In the genomic region with DNA sequence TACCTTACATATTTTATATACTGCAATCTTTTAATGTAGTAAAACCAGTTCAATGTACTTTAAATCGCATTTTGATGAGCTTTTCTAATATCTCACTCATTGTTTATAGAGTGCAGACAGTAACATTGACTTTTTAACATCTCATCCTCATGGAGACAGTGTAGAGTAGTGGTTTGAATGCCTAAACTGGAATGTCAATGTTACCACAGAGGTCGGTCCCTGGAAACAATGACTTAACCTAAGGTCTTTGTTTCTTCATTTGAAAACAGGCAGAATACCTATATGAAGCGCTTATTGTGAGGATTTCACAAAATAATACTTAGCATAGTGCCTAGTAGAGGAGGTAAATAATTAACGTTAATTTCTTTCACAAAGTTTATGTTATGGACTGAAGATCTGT, we compare ENCODE assay signal across 26 cellular contexts. TPM values are rescaled to one million over a fixed set of nuclear protein-coding genes. Genes with fewer than 3 reads are reported as not detected.
DNase-seq lines count a peak whose midpoint lies in the region; ATAC-seq and TF ChIP-seq lines count a peak whose summit lies in the region.
"Had no signal": no experiment of that assay in that cellular context is flagged by ENCODE, and none has a peak within 500 bp of the region (broad histone marks: within the 10 kb centered on the region; RNA-seq: fewer than 3 reads in every experiment).

No MANE protein-coding gene starts in this region.

- H3K36me3 ChIP-seq in OCI-LY7 (ENCODE audit: insufficient read depth, low read length) (0 out of 2 replicates have a peak, but pooled peaks cover 4% of the 10 kb centered on the region), fibroblast of lung (ENCODE audit: control insufficient read depth, insufficient read depth, low read length) (no peaks in the 10 kb centered on the region)
- H3K36me3 ChIP-seq: upper lobe of left lung had no signal

- H3K9me3 ChIP-seq in OCI-LY7 (ENCODE audit: low read length) (no peaks in the 10 kb centered on the region), fibroblast of lung (ENCODE audit: control insufficient read depth, insufficient read depth, low read depth, low read length) (no peaks in the 10 kb centered on the region)
- H3K9me3 ChIP-seq: upper lobe of left lung had no signal

- no peaks in the 10 kb centered on the region for H3K9me3 Mint-ChIP-seq in natural killer cell treated with Interleukin-12 subunit alpha and Interleukin-12 subunit beta and Interleukin-15 and Interleukin-18, amount 100 ng/mL, for 72 hours
- H3K9me3 Mint-ChIP-seq: dendritic cell treated with granulocyte-macrophage colony-stimulating factor and Interleukin-4, amounts not matched to agents 40 ng/mL and 50 ng/mL, for 4 days; mesothelial cell of epicardium had no signal

- no TSS peak for BruUV-seq in OCI-LY7 (replicated peaks; lab: Mats Ljungman, UMichigan)

- H3K4me2 ChIP-seq in OCI-LY7 (ENCODE audit: low read length) (0 out of 2 replicates have a peak overlapping the region, but pooled peaks have one; percentile 98), fibroblast of lung (ENCODE audit: extremely low read depth, insufficient read depth, low read length) (peak overlapping the region; percentile 15)

- intact Hi-C loops in OCI-LY7 (cut with micrococcal nuclease; ENCODE audit: unreplicated experiment): loop anchor here (5.0 kb wide), 1 partner anchor 93 kb away; no protein-coding TSS in a partner anchor

- H3K27ac ChIP-seq in OCI-LY7 (ENCODE audit: low read depth, low read length, poor library complexity, severe bottlenecking) (no peak overlapping the region), fibroblast of lung (ENCODE audit: insufficient read depth, low read length) (no peak overlapping the region)
- H3K27ac ChIP-seq: parathyroid adenoma had no signal

- H3K4me1 ChIP-seq in OCI-LY7 (ENCODE audit: insufficient read depth, low read length, poor library complexity, severe bottlenecking): peaks cover 28% of the 10 kb centered on the region
- H3K4me1 ChIP-seq in fibroblast of lung (ENCODE audit: control insufficient read depth, extremely low read depth, insufficient read depth, low read length): peaks cover 6% of the 10 kb centered on the region

- no peaks in the 10 kb centered on the region for H3K27me3 ChIP-seq in fibroblast of lung (ENCODE audit: control insufficient read depth, insufficient read depth, low read length)
- H3K27me3 ChIP-seq: upper lobe of left lung had no signal

- POLR2A ChIA-PET in OCI-LY7 (lab: Charles Lee): interaction anchor here (0.7 kb wide), 1 partner anchor 87 kb away, joined by 4 read pairs; no protein-coding TSS in a partner anchor

- no peak overlapping the region for H3K9ac ChIP-seq in fibroblast of lung (ENCODE audit: insufficient read depth, low read length)
- H3K9ac ChIP-seq: parathyroid adenoma had no signal

- peaks cover 33 to 51% of the 10 kb centered on the region in 2 donors for H3K4me1 Mint-ChIP-seq in natural killer cell treated with Interleukin-12 subunit alpha and Interleukin-12 subunit beta and Interleukin-15 and Interleukin-18, amount 100 ng/mL, for 72 hours (ENCODE audit: low read depth in 2 of 2)

- no peak overlapping the region for H3K4me3 ChIP-seq in OCI-LY7 (ENCODE audit: low read depth, low read length, poor library complexity, severe bottlenecking)
- H3K4me3 ChIP-seq in fibroblast of lung (replicated peaks in 1 of 4; ENCODE audit: control extremely low read depth in 1 of 4, insufficient read depth in 1 of 4, low read depth in 3 of 4, low read length in 4 of 4): no peak overlapping the region
- H3K4me3 ChIP-seq: upper lobe of left lung had no signal

- H3K27ac Mint-ChIP-seq in natural killer cell treated with Interleukin-12 subunit alpha and Interleukin-12 subunit beta and Interleukin-15 and Interleukin-18, amount 100 ng/mL, for 72 hours: peak overlapping the region; percentile 92 to 98
- H3K27ac Mint-ChIP-seq: activated CD4-positive, alpha-beta T cell treated with anti-CD3 and anti-CD28 coated beads for 36 hours; dendritic cell treated with granulocyte-macrophage colony-stimulating factor and Interleukin-4, amounts not matched to agents 40 ng/mL and 50 ng/mL, for 4 days; mesothelial cell of epicardium had no signal

- H2AFZ ChIP-seq in OCI-LY7 (ENCODE audit: low read length): no peak overlapping the region
- H2AFZ ChIP-seq in fibroblast of lung (ENCODE audit: low read length): no peak overlapping the region
- H2AFZ ChIP-seq: parathyroid adenoma had no signal

- no peaks in the 10 kb centered on the region for H3K27me3 Mint-ChIP-seq in natural killer cell treated with Interleukin-12 subunit alpha and Interleukin-12 subunit beta and Interleukin-15 and Interleukin-18, amount 100 ng/mL, for 72 hours
- H3K27me3 Mint-ChIP-seq: activated CD4-positive, alpha-beta T cell treated with anti-CD3 and anti-CD28 coated beads for 36 hours; dendritic cell treated with granulocyte-macrophage colony-stimulating factor and Interleukin-4, amounts not matched to agents 40 ng/mL and 50 ng/mL, for 4 days had no signal

- DNase-seq in EL (peak; percentile 22), OCI-LY7 (ENCODE audit: low spot score) (no peak), fibroblast of lung (ENCODE audit: low read depth in 2 of 2) (peak in 1 of 2 donors; percentile 23), SHP77 treated with DMSO at 0.1 percent for 48 hours (lab: John Stamatoyannopoulos, UW) (no peak)
- no peak for DNase-seq in natural killer cell treated with Interleukin-12 subunit alpha and Interleukin-12 subunit beta and Interleukin-15 and Interleukin-18, amount 100 ng/mL, for 72 hours (ENCODE audit: low spot score)
- DNase-seq in stimulated activated naive CD4-positive, alpha-beta T cell (lab: John Stamatoyannopoulos, UW): no peak
- DNase-seq: activated CD4-positive, alpha-beta T cell treated with anti-CD3 and anti-CD28 coated beads for 36 hours; activated naive CD4-positive, alpha-beta T cell treated with Interleukin-2 at 50 U/mL for 16 hours; activated T-cell treated with anti-CD3 and anti-CD28 coated beads, Interleukin-2, amount 50 U/mL, for 48 hours; anterior cingulate cortex; GOT3; KG1; left cardiac atrium; NCI-H1436 treated with DMSO at 0.1 percent for 48 hours; NCI-H2171 treated with DMSO at 0.1 percent for 48 hours; NCI-H524 treated with DMSO at 0.1 percent for 48 hours; NK-92 treated with Interleukin-12 subunit alpha and Interleukin-12 subunit beta, amount 100 ng/mL, for 24 hours; SHP77; stimulated activated CD4-positive, alpha-beta T cell treated with anti-CD3 and anti-CD28 coated beads, Interleukin-15, amount 100 ng/mL, for 24 hours; T-helper 1 cell; upper lobe of left lung had no signal

- no peak for ATAC-seq in natural killer cell treated with Interleukin-12 subunit alpha and Interleukin-12 subunit beta and Interleukin-15 and Interleukin-18, amount 100 ng/mL, for 72 hours
- ATAC-seq in GM18867 (IDR thresholded peaks at IDR 0.05; ENCODE audit: unreplicated experiment): no peak
- no peak for ATAC-seq in HG03108 (IDR thresholded peaks at IDR 0.05; ENCODE audit: unreplicated experiment)
- ATAC-seq: activated CD4-positive, alpha-beta T cell treated with anti-CD3 and anti-CD28 coated beads for 36 hours; left cardiac atrium had no signal

- TF ChIP-seq CTCF in OCI-LY7 (conservative IDR thresholded peaks at IDR 0.05; ENCODE audit: low read length): no peak
- no peak for TF ChIP-seq CTCF in fibroblast of lung (conservative IDR thresholded peaks at IDR 0.05 in 1 of 2, IDR thresholded peaks at IDR 0.05 in 1 of 2; ENCODE audit: low read depth in 1 of 2, low read length in 2 of 2)

- H4K20me1 ChIP-seq in OCI-LY7 (ENCODE audit: insufficient read depth, low read length) (peaks cover 29% of the 10 kb centered on the region), fibroblast of lung (ENCODE audit: control insufficient read depth, extremely low read depth, insufficient read depth, low read length) (peaks cover 7% of the 10 kb centered on the region)

- peaks cover 91% of the 10 kb centered on the region for H3K79me2 ChIP-seq in OCI-LY7 (ENCODE audit: insufficient read depth, low read depth, low read length)
- H3K79me2 ChIP-seq in fibroblast of lung (ENCODE audit: control insufficient read depth, insufficient read depth, low read length): peaks cover 96% of the 10 kb centered on the region

- CTCF ChIA-PET in OCI-LY7 (lab: Charles Lee; ENCODE audit: unreplicated experiment): no interaction called here

- H3K4me3 Mint-ChIP-seq in natural killer cell treated with Interleukin-12 subunit alpha and Interleukin-12 subunit beta and Interleukin-15 and Interleukin-18, amount 100 ng/mL, for 72 hours: no peak overlapping the region
- H3K4me3 Mint-ChIP-seq: activated CD4-positive, alpha-beta T cell treated with anti-CD3 and anti-CD28 coated beads for 36 hours; dendritic cell treated with granulocyte-macrophage colony-stimulating factor and Interleukin-4, amounts not matched to agents 40 ng/mL and 50 ng/mL, for 4 days; mesothelial cell of epicardium had no signal

- H3K36me3 Mint-ChIP-seq in natural killer cell treated with Interleukin-12 subunit alpha and Interleukin-12 subunit beta and Interleukin-15 and Interleukin-18, amount 100 ng/mL, for 72 hours: peaks cover 5% of the 10 kb centered on the region
- H3K36me3 Mint-ChIP-seq: mesothelial cell of epicardium had no signal

- H3K9me2 ChIP-seq in OCI-LY7 (ENCODE audit: insufficient read depth, low read length): no peaks in the 10 kb centered on the region

RNA-seq across cellular contexts. Expression of a gene that starts 5.0 kb away (rescaled TPM):
- 34.5 and 36.3 TPM in 2 replicates for total RNA-seq in OCI-LY7 (2014; rRNA removed; shearing (Covaris generic))
- total RNA-seq in OCI-LY7 (2022): 42.1 and 43.4 TPM in 2 replicates
- 59.3 and 109 TPM in 2 replicates for total RNA-seq in fibroblast of lung
- polyA plus RNA-seq in fibroblast of lung: 41.9 and 50.0 TPM in 2 replicates
- polyA plus RNA-seq in fibroblast of lung (2012): 26.7 and 28.6 TPM in 2 replicates
- 14.8 and 37.9 TPM in 2 replicates for polyA minus RNA-seq in fibroblast of lung (ENCODE audit: low replicate concordance)
- total RNA-seq in natural killer cell treated with Interleukin-12 subunit alpha and Interleukin-12 subunit beta and Interleukin-15 and Interleukin-18, amount 100 ng/mL, for 72 hours: 10 to 100 TPM; 66.9 to 82.1 TPM
